Comparison of ENCODE assay signal across 8 cellular contexts in genomic region chr7:134632937-134633540, GRCh38. TPM values are rescaled to one million over a fixed set of nuclear protein-coding genes. Genes with fewer than 3 reads are reported as not detected.
DNase-seq lines count a peak whose midpoint lies in the region; ATAC-seq and TF ChIP-seq lines count a peak whose summit lies in the region.

No MANE protein-coding gene starts in this region.

- H3K27ac ChIP-seq in C4-2B (no peak overlapping the region), WERI-Rb-1 (no peak overlapping the region), psoas muscle (no peak overlapping the region)

- 29 to 37% (median 33%) methylated on average over 5 of the region's 5 CpGs for WGBS in psoas muscle, 3 donors

- ATAC-seq in psoas muscle (peak in 3 of 4 donors; percentile 57 to 81 (median 75)), GM18505 (IDR thresholded peaks at IDR 0.05; ENCODE audit: unreplicated experiment) (no peak)

- H3K9me3 ChIP-seq in WERI-Rb-1 (ENCODE audit: severe bottlenecking): no peaks in the 10 kb centered on the region
- no peaks in the 10 kb centered on the region for H3K9me3 ChIP-seq in psoas muscle

- no peaks in the 10 kb centered on the region for H3K4me1 ChIP-seq in psoas muscle

- H3K36me3 ChIP-seq in WERI-Rb-1: no peaks in the 10 kb centered on the region
- H3K36me3 ChIP-seq in psoas muscle (ENCODE audit: insufficient read depth in 1 of 2, low read depth in 1 of 2): no peaks in the 10 kb centered on the region

- intact Hi-C loops in psoas muscle (cut with DNase I): loop anchor here (5.0 to 10.0 kb wide), 4 partner anchors 69 to 319 kb away; no protein-coding TSS in a partner anchor

- no peaks in the 10 kb centered on the region for H3K27me3 ChIP-seq in WERI-Rb-1 (ENCODE audit: insufficient read depth, low read depth, severe bottlenecking)
- peaks cover 0 to 5% (median 0%) of the 10 kb centered on the region in 3 donors for H3K27me3 ChIP-seq in psoas muscle (ENCODE audit: insufficient read depth in 3 of 3, low read length in 2 of 3)

- no peak overlapping the region for H3K4me3 ChIP-seq in LNCaP clone FGC (ENCODE audit: low read depth, low read length)
- no peak overlapping the region for H3K4me3 ChIP-seq in WERI-Rb-1 (ENCODE audit: low read depth, low read length)
- no peak overlapping the region for H3K4me3 ChIP-seq in psoas muscle

- TF ChIP-seq POLR2A in GM18505 (IDR thresholded peaks at IDR 0.05; ENCODE audit: borderline replicate concordance, extremely low read depth, insufficient read depth, insufficient read length): no peak

- peak; percentile 24 for DNase-seq in GM10266 (ENCODE audit: extremely low spot score)
- DNase-seq in LNCaP clone FGC (ENCODE audit: low read depth): peak; percentile 21
- DNase-seq in WERI-Rb-1: peak; percentile 22
- DNase-seq in fibroblast of peridontal ligament (ENCODE audit: extremely low read depth): peak; percentile 76
- DNase-seq in psoas muscle: no peak
- DNase-seq in NK-92 (lab: John Stamatoyannopoulos, UW; ENCODE audit: unreplicated experiment): no peak

- peak; percentile 86 for TF ChIP-seq CTCF in C4-2B (conservative IDR thresholded peaks at IDR 0.05)
- TF ChIP-seq CTCF in GM10266 (IDR thresholded peaks at IDR 0.05; ENCODE audit: control insufficient read depth, insufficient read depth, low read depth, missing control alignments): peak; percentile 58
- TF ChIP-seq CTCF in LNCaP clone FGC (IDR thresholded peaks at IDR 0.05; ENCODE audit: control insufficient read depth, extremely low read depth, insufficient read depth): peak; percentile 64
- TF ChIP-seq CTCF in WERI-Rb-1 (IDR thresholded peaks at IDR 0.05; ENCODE audit: low read depth, low read length): peak; percentile 58; the same call in 1 of the 2 replicates
- peak; percentile 63 for TF ChIP-seq CTCF in psoas muscle (IDR thresholded peaks at IDR 0.05)

RNA-seq across cellular contexts. Expression of gene BPGM, which starts 13.6 kb away (rescaled TPM):
- 10 to 100 TPM; 10.1 to 14.9 (median 12.4) TPM for total RNA-seq in psoas muscle
- polyA plus RNA-seq in psoas muscle: 10 to 100 TPM; 25.3 to 55.7 (median 54.4) TPM

Comparison
In these comparisons a context has a peak if more than half of its experiments do, and no peak if none do; other contexts are left out.
1. DNase-seq: peak in GM10266 (single experiment), LNCaP clone FGC (single experiment), WERI-Rb-1 (single experiment) and fibroblast of peridontal ligament (single experiment); none in psoas muscle (0 of 2) and NK-92 (single experiment).
2. Peak in every context shown above with its lines, with median percentiles within 50 percentile points of each other: CTCF ChIP-seq.